21 cellular contexts compared by ENCODE assay signal in the genomic region with DNA sequence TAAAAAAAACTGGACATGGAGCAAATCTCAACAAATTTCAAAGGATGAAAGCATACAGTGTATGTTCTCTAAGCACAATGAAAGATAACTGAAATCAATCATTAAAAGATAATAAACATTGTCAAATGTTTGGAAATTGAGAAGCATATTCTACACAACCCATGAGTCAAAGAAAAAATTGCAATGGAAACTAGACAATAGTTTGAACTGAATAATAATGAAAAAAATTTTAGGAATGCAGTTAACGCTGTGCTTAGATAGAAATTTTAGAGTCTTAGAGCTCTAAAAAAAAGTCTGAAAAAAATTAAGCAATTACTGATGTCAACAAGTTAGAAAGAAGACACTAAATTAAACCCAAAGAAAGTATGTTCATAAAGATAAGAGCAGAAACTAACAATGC. TPM values are rescaled to one million over a fixed set of nuclear protein-coding genes. Genes with fewer than 3 reads are reported as not detected.
"Had no signal": no experiment of that assay in that cellular context is flagged by ENCODE, and none has a peak within 500 bp of the region (broad histone marks: within the 10 kb centered on the region; RNA-seq: fewer than 3 reads in every experiment).

No MANE protein-coding gene starts in this region.

- H3K27me3 ChIP-seq: breast epithelium, foreskin keratinocyte, left lung, neutrophil, upper lobe of right lung had no signal

- H3K36me3 ChIP-seq: breast epithelium, neutrophil, upper lobe of right lung had no signal

- H3K4me3 Mint-ChIP-seq: activated CD4-positive, alpha-beta T cell treated with anti-CD3 and anti-CD28 coated beads, Interleukin-2, amount 10 ng/mL, durations not matched to agents 7 days and 5 days; activated CD8-positive, alpha-beta T cell treated with anti-CD3 and anti-CD28 coated beads, Interleukin-2, amount 10 ng/mL, durations not matched to agents 7 days and 5 days; activated naive CD4-positive, alpha-beta T cell treated with anti-CD3 and anti-CD28 coated beads for 36 hours; activated T-cell treated with anti-CD3 and anti-CD28 coated beads, Interleukin-2, amount 50 U/mL, for 24 hours; mesothelial cell of epicardium; natural killer cell treated with Interleukin-12 subunit alpha and Interleukin-12 subunit beta and Interleukin-15 and Interleukin-18, amount 100 ng/mL, for 72 hours; stimulated activated memory B cell treated with anti-CD40 and anti-IgM and Interleukin-4, amounts not matched to agents 10 μg/mL and 1 μg/mL and 100 μg/mL, for 72 hours; T-cell had no signal

- H3K4me1 ChIP-seq: breast epithelium, foreskin keratinocyte, left lung, parathyroid adenoma, upper lobe of right lung had no signal

- H3K27ac Mint-ChIP-seq: activated CD4-positive, alpha-beta T cell treated with anti-CD3 and anti-CD28 coated beads, Interleukin-2, amount 10 ng/mL, durations not matched to agents 7 days and 5 days; activated CD8-positive, alpha-beta T cell treated with anti-CD3 and anti-CD28 coated beads, Interleukin-2, amount 10 ng/mL, durations not matched to agents 7 days and 5 days; activated naive CD4-positive, alpha-beta T cell treated with anti-CD3 and anti-CD28 coated beads for 36 hours; activated T-cell treated with anti-CD3 and anti-CD28 coated beads, Interleukin-2, amount 50 U/mL, for 24 hours; mesothelial cell of epicardium; natural killer cell treated with Interleukin-12 subunit alpha and Interleukin-12 subunit beta and Interleukin-15 and Interleukin-18, amount 100 ng/mL, for 72 hours; stimulated activated memory B cell treated with anti-CD40 and anti-IgM and Interleukin-4, amounts not matched to agents 10 μg/mL and 1 μg/mL and 100 μg/mL, for 72 hours had no signal

- H3K27me3 Mint-ChIP-seq: activated CD4-positive, alpha-beta T cell treated with anti-CD3 and anti-CD28 coated beads, Interleukin-2, amount 10 ng/mL, durations not matched to agents 7 days and 5 days; activated T-cell treated with anti-CD3 and anti-CD28 coated beads, Interleukin-2, amount 50 U/mL, for 24 hours; natural killer cell treated with Interleukin-12 subunit alpha and Interleukin-12 subunit beta and Interleukin-15 and Interleukin-18, amount 100 ng/mL, for 72 hours; stimulated activated memory B cell treated with anti-CD40 and anti-IgM and Interleukin-4, amounts not matched to agents 10 μg/mL and 1 μg/mL and 100 μg/mL, for 72 hours; T-cell had no signal

- H3K9ac ChIP-seq: parathyroid adenoma had no signal

- DNase-seq: activated CD4-positive, alpha-beta T cell treated with anti-CD3 and anti-CD28 coated beads, Interleukin-2, amount 10 ng/mL, durations not matched to agents 7 days and 5 days; activated CD8-positive, alpha-beta T cell treated with anti-CD3 and anti-CD28 coated beads, Interleukin-2, amount 10 ng/mL, durations not matched to agents 7 days and 5 days; activated naive CD4-positive, alpha-beta T cell treated with anti-CD3 and anti-CD28 coated beads for 36 hours; activated T-cell treated with anti-CD3 and anti-CD28 coated beads, Interleukin-2, amount 50 U/mL, for 24 hours; aorta; effector CD4-positive, alpha-beta T cell; foreskin keratinocyte; glutamatergic neuron; hippocampal formation; kidney; left lung; stimulated activated CD4-positive, alpha-beta T cell treated with anti-CD3 and anti-CD28 coated beads, Interleukin-4, amount 100 ng/mL, for 4 hours; T-cell; upper lobe of right lung had no signal

- H3K9me3 Mint-ChIP-seq: natural killer cell treated with Interleukin-12 subunit alpha and Interleukin-12 subunit beta and Interleukin-15 and Interleukin-18, amount 100 ng/mL, for 72 hours; stimulated activated memory B cell treated with anti-CD40 and anti-IgM and Interleukin-4, amounts not matched to agents 10 μg/mL and 1 μg/mL and 100 μg/mL, for 72 hours; T-cell had no signal

- H3K27ac ChIP-seq: breast epithelium, foreskin keratinocyte, left lung, neutrophil, parathyroid adenoma, upper lobe of right lung had no signal

- H2AFZ ChIP-seq: parathyroid adenoma had no signal

- H3K9me3 ChIP-seq: breast epithelium, left lung, neutrophil, upper lobe of right lung had no signal

- ATAC-seq: activated CD8-positive, alpha-beta T cell treated with anti-CD3 and anti-CD28 coated beads, Interleukin-2, amount 10 ng/mL, durations not matched to agents 7 days and 5 days; foreskin keratinocyte; left lung; natural killer cell treated with Interleukin-12 subunit alpha and Interleukin-12 subunit beta and Interleukin-15 and Interleukin-18, amount 100 ng/mL, for 72 hours; sciatic nerve; stimulated activated memory B cell treated with anti-CD40 and anti-IgM and Interleukin-4, amounts not matched to agents 10 μg/mL and 1 μg/mL and 100 μg/mL, for 72 hours; T-cell; upper lobe of right lung had no signal

- H3K4me3 ChIP-seq: breast epithelium, left lung, upper lobe of right lung had no signal

- H3K4me1 Mint-ChIP-seq: activated CD4-positive, alpha-beta T cell treated with anti-CD3 and anti-CD28 coated beads, Interleukin-2, amount 10 ng/mL, durations not matched to agents 7 days and 5 days; mesothelial cell of epicardium; stimulated activated memory B cell treated with anti-CD40 and anti-IgM and Interleukin-4, amounts not matched to agents 10 μg/mL and 1 μg/mL and 100 μg/mL, for 72 hours had no signal

RNA-seq across cellular contexts. Expression of a gene that starts 44.7 kb away (rescaled TPM):
- total RNA-seq: activated naive CD4-positive, alpha-beta T cell treated with anti-CD3 and anti-CD28 coated beads for 36 hours; foreskin keratinocyte had no signal
- polyA plus RNA-seq: foreskin keratinocyte had no signal
